ENCODE assay signal across 1 cellular context in the genomic region with DNA sequence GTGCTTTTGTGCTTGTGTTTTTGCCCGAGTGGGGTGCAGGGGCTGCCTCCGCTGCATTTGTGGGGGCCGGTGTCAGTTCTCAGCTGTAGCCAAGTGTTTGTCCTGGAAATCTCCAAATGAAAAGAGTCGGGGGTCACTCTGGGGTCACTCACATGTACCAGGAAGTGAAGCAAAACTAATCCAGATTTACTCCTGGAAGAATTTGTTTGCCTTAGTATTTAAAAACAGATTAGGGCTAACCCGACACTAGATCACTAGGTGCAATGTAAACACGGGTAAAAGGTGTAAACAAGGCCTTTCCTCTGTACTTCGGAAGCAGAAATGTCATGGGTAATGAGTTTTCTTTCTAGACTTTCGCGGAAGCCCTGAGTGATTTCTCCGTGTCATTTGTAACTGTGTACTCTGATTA.
TF ChIP-seq lines count a peak whose summit lies in the region.

No MANE protein-coding gene starts in this region.

TF ChIP-seq in HepG2, 621 proteins besides CTCF, POLR2A, EP300 and RAD21 (continued from another document and continues in another):
- TF ChIP-seq MXD3 (CRISPR knock-in tag; IDR thresholded peaks at IDR 0.05) (no peak), SPEN (CRISPR knock-in tag; IDR thresholded peaks at IDR 0.05; ENCODE audit: low read depth) (no peak), ATAD3A (CRISPR knock-in tag; IDR thresholded peaks at IDR 0.05) (no peak), FOXP1 (IDR thresholded peaks at IDR 0.05) (peak; percentile 92), FOXP1 (CRISPR knock-in tag; IDR thresholded peaks at IDR 0.05) (peak; percentile 99), POLR2AphosphoS5 (IDR thresholded peaks at IDR 0.05; ENCODE audit: low read depth, low read length) (no peak), NKX3-1 (CRISPR knock-in tag; IDR thresholded peaks at IDR 0.05) (peak; percentile 97), TBX3 (IDR thresholded peaks at IDR 0.05; ENCODE audit: borderline replicate concordance) (peak; percentile 99), ZNF143 (CRISPR knock-in tag; IDR thresholded peaks at IDR 0.05) (no peak), ZNF234 (CRISPR knock-in tag; conservative IDR thresholded peaks at IDR 0.05) (no peak), ZBTB38 (CRISPR knock-in tag; IDR thresholded peaks at IDR 0.05) (no peak), TOE1 (CRISPR knock-in tag; IDR thresholded peaks at IDR 0.05) (0 out of 2 replicates have a peak, but pooled peaks have one; percentile 58), MED13 (CRISPR knock-in tag; IDR thresholded peaks at IDR 0.05) (no peak), RXRB (CRISPR knock-in tag; IDR thresholded peaks at IDR 0.05; ENCODE audit: borderline replicate concordance) (peak; percentile 100), ZNF616 (CRISPR knock-in tag; IDR thresholded peaks at IDR 0.05; ENCODE audit: low read depth) (no peak), REXO4 (CRISPR knock-in tag; IDR thresholded peaks at IDR 0.05; ENCODE audit: borderline replicate concordance) (no peak), CBFB (CRISPR knock-in tag; IDR thresholded peaks at IDR 0.05) (peak; percentile 88), KLF16 (CRISPR knock-in tag; IDR thresholded peaks at IDR 0.05) (peak in 1 of 2 experiments; percentile 87; a peak in 2 of 4 replicates), PHF20 (CRISPR knock-in tag; IDR thresholded peaks at IDR 0.05) (no peak), GMEB1 (CRISPR knock-in tag; IDR thresholded peaks at IDR 0.05; ENCODE audit: borderline replicate concordance) (0 out of 2 replicates have a peak, but pooled peaks have one; percentile 55), ZKSCAN5 (CRISPR knock-in tag; IDR thresholded peaks at IDR 0.05) (no peak), ZNF446 (CRISPR knock-in tag; IDR thresholded peaks at IDR 0.05) (0 out of 2 replicates have a peak, but pooled peaks have one; percentile 30), ZNF235 (CRISPR knock-in tag; IDR thresholded peaks at IDR 0.05; ENCODE audit: borderline replicate concordance) (no peak), ARID4A (CRISPR knock-in tag; IDR thresholded peaks at IDR 0.05; ENCODE audit: borderline replicate concordance) (peak; percentile 68; the same call in 1 of the 2 replicates), ZMAT3 (CRISPR knock-in tag; conservative IDR thresholded peaks at IDR 0.05) (peak; percentile 90), MTF1 (CRISPR knock-in tag; IDR thresholded peaks at IDR 0.05) (no peak), SRSF4 (IDR thresholded peaks at IDR 0.05; ENCODE audit: low read depth, low read length, poor library complexity, severe bottlenecking) (no peak), BRF2 (CRISPR knock-in tag; IDR thresholded peaks at IDR 0.05) (no peak), ZNF230 (CRISPR knock-in tag; IDR thresholded peaks at IDR 0.05) (no peak), ZNF772 (CRISPR knock-in tag; IDR thresholded peaks at IDR 0.05) (peak; percentile 85; the same call in 1 of the 2 replicates), ZNF224 (CRISPR knock-in tag; IDR thresholded peaks at IDR 0.05) (no peak), TP53 (CRISPR knock-in tag; conservative IDR thresholded peaks at IDR 0.05) (0 out of 2 replicates have a peak, but pooled peaks have one; percentile 40), ZNF878 (CRISPR knock-in tag; IDR thresholded peaks at IDR 0.05) (peak; percentile 93), DMAP1 (CRISPR knock-in tag; IDR thresholded peaks at IDR 0.05) (no peak), KLF12 (CRISPR knock-in tag; IDR thresholded peaks at IDR 0.05; ENCODE audit: borderline replicate concordance) (0 out of 2 replicates have a peak, but pooled peaks have one; percentile 36), PREB (CRISPR knock-in tag; IDR thresholded peaks at IDR 0.05) (no peak), ZNF703 (CRISPR knock-in tag; IDR thresholded peaks at IDR 0.05; ENCODE audit: borderline replicate concordance) (peak; percentile 96), ZC3H4 (CRISPR knock-in tag; IDR thresholded peaks at IDR 0.05; ENCODE audit: borderline replicate concordance) (no peak), SOX5 (CRISPR knock-in tag; IDR thresholded peaks at IDR 0.05; ENCODE audit: borderline replicate concordance) (peak; percentile 93), PPARG (CRISPR knock-in tag; conservative IDR thresholded peaks at IDR 0.05) (peak; percentile 93)
- TF ChIP-seq, protein P1, sequence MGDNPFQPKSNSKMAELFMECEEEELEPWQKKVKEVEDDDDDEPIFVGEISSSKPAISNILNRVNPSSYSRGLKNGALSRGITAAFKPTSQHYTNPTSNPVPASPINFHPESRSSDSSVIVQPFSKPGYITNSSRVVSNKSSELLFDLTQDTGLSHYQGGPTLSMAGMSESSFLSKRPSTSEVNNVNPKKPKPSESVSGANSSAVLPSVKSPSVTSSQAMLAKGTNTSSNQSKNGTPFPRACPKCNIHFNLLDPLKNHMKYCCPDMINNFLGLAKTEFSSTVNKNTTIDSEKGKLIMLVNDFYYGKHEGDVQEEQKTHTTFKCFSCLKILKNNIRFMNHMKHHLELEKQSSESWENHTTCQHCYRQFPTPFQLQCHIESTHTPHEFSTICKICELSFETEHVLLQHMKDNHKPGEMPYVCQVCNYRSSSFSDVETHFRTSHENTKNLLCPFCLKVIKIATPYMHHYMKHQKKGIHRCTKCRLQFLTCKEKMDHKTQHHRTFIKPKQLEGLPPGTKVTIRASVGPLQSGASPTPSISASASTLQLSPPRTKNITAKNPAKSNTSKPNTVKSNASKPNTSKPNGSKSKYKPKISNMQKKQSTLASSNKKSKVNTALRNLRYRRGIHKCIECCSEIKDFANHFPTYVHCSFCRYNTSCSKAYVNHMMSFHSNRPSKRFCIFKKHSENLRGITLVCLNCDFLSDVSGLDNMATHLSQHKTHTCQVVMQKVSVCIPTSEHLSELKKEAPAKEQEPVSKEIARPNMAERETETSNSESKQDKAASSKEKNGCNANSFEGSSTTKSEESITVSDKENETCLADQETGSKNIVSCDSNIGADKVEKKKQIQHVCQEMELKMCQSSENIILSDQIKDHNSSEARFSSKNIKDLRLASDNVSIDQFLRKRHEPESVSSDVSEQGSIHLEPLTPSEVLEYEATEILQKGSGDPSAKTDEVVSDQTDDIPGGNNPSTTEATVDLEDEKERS (CRISPR knock-in tag; IDR thresholded peaks at IDR 0.05): no peak
- TF ChIP-seq, protein P2, sequence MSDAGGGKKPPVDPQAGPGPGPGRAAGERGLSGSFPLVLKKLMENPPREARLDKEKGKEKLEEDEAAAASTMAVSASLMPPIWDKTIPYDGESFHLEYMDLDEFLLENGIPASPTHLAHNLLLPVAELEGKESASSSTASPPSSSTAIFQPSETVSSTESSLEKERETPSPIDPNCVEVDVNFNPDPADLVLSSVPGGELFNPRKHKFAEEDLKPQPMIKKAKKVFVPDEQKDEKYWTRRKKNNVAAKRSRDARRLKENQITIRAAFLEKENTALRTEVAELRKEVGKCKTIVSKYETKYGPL (CRISPR knock-in tag; IDR thresholded peaks at IDR 0.05): no peak
- TF ChIP-seq, protein P3, sequence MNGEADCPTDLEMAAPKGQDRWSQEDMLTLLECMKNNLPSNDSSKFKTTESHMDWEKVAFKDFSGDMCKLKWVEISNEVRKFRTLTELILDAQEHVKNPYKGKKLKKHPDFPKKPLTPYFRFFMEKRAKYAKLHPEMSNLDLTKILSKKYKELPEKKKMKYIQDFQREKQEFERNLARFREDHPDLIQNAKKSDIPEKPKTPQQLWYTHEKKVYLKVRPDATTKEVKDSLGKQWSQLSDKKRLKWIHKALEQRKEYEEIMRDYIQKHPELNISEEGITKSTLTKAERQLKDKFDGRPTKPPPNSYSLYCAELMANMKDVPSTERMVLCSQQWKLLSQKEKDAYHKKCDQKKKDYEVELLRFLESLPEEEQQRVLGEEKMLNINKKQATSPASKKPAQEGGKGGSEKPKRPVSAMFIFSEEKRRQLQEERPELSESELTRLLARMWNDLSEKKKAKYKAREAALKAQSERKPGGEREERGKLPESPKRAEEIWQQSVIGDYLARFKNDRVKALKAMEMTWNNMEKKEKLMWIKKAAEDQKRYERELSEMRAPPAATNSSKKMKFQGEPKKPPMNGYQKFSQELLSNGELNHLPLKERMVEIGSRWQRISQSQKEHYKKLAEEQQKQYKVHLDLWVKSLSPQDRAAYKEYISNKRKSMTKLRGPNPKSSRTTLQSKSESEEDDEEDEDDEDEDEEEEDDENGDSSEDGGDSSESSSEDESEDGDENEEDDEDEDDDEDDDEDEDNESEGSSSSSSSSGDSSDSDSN (CRISPR knock-in tag; IDR thresholded peaks at IDR 0.05): no peak
- TF ChIP-seq, protein P4, sequence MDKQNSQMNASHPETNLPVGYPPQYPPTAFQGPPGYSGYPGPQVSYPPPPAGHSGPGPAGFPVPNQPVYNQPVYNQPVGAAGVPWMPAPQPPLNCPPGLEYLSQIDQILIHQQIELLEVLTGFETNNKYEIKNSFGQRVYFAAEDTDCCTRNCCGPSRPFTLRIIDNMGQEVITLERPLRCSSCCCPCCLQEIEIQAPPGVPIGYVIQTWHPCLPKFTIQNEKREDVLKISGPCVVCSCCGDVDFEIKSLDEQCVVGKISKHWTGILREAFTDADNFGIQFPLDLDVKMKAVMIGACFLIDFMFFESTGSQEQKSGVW (CRISPR knock-in tag; IDR thresholded peaks at IDR 0.05; ENCODE audit: borderline replicate concordance): no peak
- TF ChIP-seq, protein P5, sequence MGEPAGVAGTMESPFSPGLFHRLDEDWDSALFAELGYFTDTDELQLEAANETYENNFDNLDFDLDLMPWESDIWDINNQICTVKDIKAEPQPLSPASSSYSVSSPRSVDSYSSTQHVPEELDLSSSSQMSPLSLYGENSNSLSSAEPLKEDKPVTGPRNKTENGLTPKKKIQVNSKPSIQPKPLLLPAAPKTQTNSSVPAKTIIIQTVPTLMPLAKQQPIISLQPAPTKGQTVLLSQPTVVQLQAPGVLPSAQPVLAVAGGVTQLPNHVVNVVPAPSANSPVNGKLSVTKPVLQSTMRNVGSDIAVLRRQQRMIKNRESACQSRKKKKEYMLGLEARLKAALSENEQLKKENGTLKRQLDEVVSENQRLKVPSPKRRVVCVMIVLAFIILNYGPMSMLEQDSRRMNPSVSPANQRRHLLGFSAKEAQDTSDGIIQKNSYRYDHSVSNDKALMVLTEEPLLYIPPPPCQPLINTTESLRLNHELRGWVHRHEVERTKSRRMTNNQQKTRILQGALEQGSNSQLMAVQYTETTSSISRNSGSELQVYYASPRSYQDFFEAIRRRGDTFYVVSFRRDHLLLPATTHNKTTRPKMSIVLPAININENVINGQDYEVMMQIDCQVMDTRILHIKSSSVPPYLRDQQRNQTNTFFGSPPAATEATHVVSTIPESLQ (CRISPR knock-in tag; conservative IDR thresholded peaks at IDR 0.05): 0 out of 2 replicates have a peak, but pooled peaks have one; percentile 48
